Comparison of ENCODE assay signal across 12 cellular contexts in the genomic region with DNA sequence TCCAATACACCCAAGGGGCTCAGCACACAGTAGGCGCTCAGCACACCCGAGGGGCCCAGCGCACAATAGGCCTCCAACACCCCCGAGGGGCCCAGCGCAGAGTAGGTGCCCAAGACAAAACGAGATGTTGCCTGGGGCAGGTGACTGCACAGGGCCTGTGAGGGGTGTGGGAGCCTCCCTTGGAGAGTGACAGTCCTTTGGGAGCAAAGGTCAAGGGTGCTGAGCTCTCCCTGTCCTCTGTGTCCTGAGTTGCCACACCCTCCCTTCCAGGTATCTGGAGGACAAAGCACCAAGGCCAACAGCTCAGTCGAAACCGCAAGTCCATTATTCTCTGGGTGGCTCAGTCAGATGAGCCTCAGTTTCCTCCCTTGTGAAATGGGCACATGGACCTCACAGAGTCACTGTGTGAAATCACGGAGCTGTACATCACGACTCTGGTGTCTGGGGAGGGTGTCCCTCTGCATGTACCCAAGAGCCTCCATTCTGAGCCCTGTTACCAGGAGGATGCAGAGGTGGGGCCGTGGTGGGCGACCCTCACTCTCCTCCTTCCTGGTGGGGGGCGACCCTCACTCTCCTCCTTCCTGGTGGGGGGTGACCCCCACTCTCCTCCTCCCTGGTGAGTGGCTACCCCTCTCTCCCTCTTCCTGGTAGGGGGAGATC.
DNase-seq lines count a peak whose midpoint lies in the region; ATAC-seq and TF ChIP-seq lines count a peak whose summit lies in the region.
"Had no signal": no experiment of that assay in that cellular context is flagged by ENCODE, and none has a peak within 500 bp of the region (broad histone marks: within the 10 kb centered on the region; RNA-seq: fewer than 3 reads in every experiment).

No MANE protein-coding gene starts in this region.

- H3K27me3 ChIP-seq in Karpas-422 (ENCODE audit: low read length) (no peaks in the 10 kb centered on the region), sigmoid colon (peaks cover 0 to 8% (median 3%) of the 10 kb centered on the region in 3 donors)

- H3K4me2 ChIP-seq in Karpas-422 (ENCODE audit: low read depth, low read length, poor library complexity, severe bottlenecking), result no peak overlapping the region

- TF ChIP-seq EP300 in sigmoid colon (IDR thresholded peaks at IDR 0.05), result no peak

- H3K79me2 ChIP-seq in Karpas-422 (ENCODE audit: low read length), result no peaks in the 10 kb centered on the region

- no peaks in the 10 kb centered on the region for H3K9me2 ChIP-seq in Karpas-422 (replicated peaks; ENCODE audit: insufficient read depth, low read length)

- DNase-seq in NOMO-1 (lab: John Stamatoyannopoulos, UW; ENCODE audit: unreplicated experiment in 2 of 2) (peak; percentile 2 to 21), NOMO-1 treated with dmso at 0.1 percent for 144 hours (lab: John Stamatoyannopoulos, UW; ENCODE audit: unreplicated experiment) (no peak), Karpas-422 (peak; percentile 42), cerebellar cortex (ENCODE audit: low spot score) (peak; percentile 5), sigmoid colon (peak; percentile 57)
- no peak for DNase-seq in stimulated activated CD4-positive, alpha-beta T cell treated with anti-CD3 and anti-CD28 coated beads, Interleukin-1b, Interleukin-23, amount 100 ng/mL, for 48 hours
- DNase-seq: NCI-H1930; SHP77 treated with DMSO at 0.1 percent for 48 hours; stimulated activated CD4-positive, alpha-beta T cell treated with anti-CD3 and anti-CD28 coated beads, Interleukin-4, amount 100 ng/mL, for 24 hours had no signal

- H3K9me3 ChIP-seq in Karpas-422 (ENCODE audit: low read length) (no peaks in the 10 kb centered on the region), sigmoid colon (no peaks in the 10 kb centered on the region)
- H3K9me3 ChIP-seq: lower lobe of right lung had no signal

- H4K20me1 ChIP-seq in Karpas-422 (ENCODE audit: insufficient read depth, low read depth, low read length), result no peaks in the 10 kb centered on the region

- H3K27ac ChIP-seq in Karpas-422 (ENCODE audit: low read length) (no peak overlapping the region), sigmoid colon (no peak overlapping the region)
- H3K27ac ChIP-seq: lower lobe of right lung had no signal

- TF ChIP-seq POLR2A in sigmoid colon (IDR thresholded peaks at IDR 0.05), result no peak

- TF ChIP-seq CTCF in sigmoid colon (IDR thresholded peaks at IDR 0.05), result no peak

- intact Hi-C loops in sigmoid colon (cut with DNase I), result no loop called here

- no peak overlapping the region for H3K9ac ChIP-seq in Karpas-422 (ENCODE audit: low read length)

- H3K4me1 ChIP-seq in Karpas-422 (ENCODE audit: low read length) (peaks cover 11% of the 10 kb centered on the region), sigmoid colon (peaks cover 0 to 5% (median 0%) of the 10 kb centered on the region in 4 donors)
- H3K4me1 ChIP-seq: lower lobe of right lung had no signal

- H3K4me3 ChIP-seq in Karpas-422 (ENCODE audit: low read length), result no peak overlapping the region
- H3K4me3 ChIP-seq in sigmoid colon, result no peak overlapping the region
- H3K4me3 ChIP-seq: lower lobe of right lung had no signal

- WGBS in sigmoid colon, 2 donors, result 70 to 89% methylated on average over 13 of the region's 13 CpGs

- no peak for ATAC-seq in GM18502 (IDR thresholded peaks at IDR 0.05; ENCODE audit: poor library complexity, unreplicated experiment)
- no peak for ATAC-seq in HG03280 (IDR thresholded peaks at IDR 0.05; ENCODE audit: unreplicated experiment)
- ATAC-seq: lower lobe of right lung had no signal

- H3K36me3 ChIP-seq in Karpas-422 (ENCODE audit: insufficient read depth, low read length) (no peaks in the 10 kb centered on the region), sigmoid colon (no peaks in the 10 kb centered on the region)
- H3K36me3 ChIP-seq: lower lobe of right lung had no signal

- no peak overlapping the region for H2AFZ ChIP-seq in Karpas-422 (ENCODE audit: low read length)

Comparison
In these comparisons a context has a peak if more than half of its experiments do, and no peak if none do; other contexts are left out.
1. DNase-seq: peak in NOMO-1 (2 of 2), Karpas-422 (single experiment), cerebellar cortex (single experiment) and sigmoid colon (single experiment); none in NOMO-1 treated with dmso at 0.1 percent for 144 hours (single experiment) and stimulated activated CD4-positive, alpha-beta T cell treated with anti-CD3 and anti-CD28 coated beads, Interleukin-1b, Interleukin-23, amount 100 ng/mL, for 48 hours (single experiment).